19 cellular contexts compared by ENCODE assay signal in genomic region chr1:219806020-219806419, GRCh38.
DNase-seq lines count a peak whose midpoint lies in the region; ATAC-seq and TF ChIP-seq lines count a peak whose summit lies in the region.
"Had no signal": no experiment of that assay in that cellular context is flagged by ENCODE, and none has a peak within 500 bp of the region (broad histone marks: within the 10 kb centered on the region; RNA-seq: fewer than 3 reads in every experiment).

No MANE protein-coding gene starts in this region.

- intact Hi-C loops in dorsolateral prefrontal cortex (cut with DNase I), result no loop called here
- intact Hi-C loops in left ventricle myocardium superior (cut with micrococcal nuclease), result no loop called here

- TF ChIP-seq CTCF in neural crest cell (conservative IDR thresholded peaks at IDR 0.05) (no peak), dorsolateral prefrontal cortex (IDR thresholded peaks at IDR 0.05 in 54 of 56, conservative IDR thresholded peaks at IDR 0.05 in 2 of 56; ENCODE audit: low read depth in 1 of 56, partially characterized antibody in 56 of 56) (no peak)

- DNase-seq in neural crest cell (ENCODE audit: low read depth, low spot score) (no peak), dorsolateral prefrontal cortex (no peak), left ventricle myocardium superior (no peak), inferior parietal cortex (ENCODE audit: extremely low spot score) (no peak), OCI-M2 (lab: John Stamatoyannopoulos, UW; ENCODE audit: unreplicated experiment) (no peak)
- DNase-seq: DMS79, Karpas-422, NCI-H1694 treated with DMSO at 0.1 percent for 48 hours, NCI-H2081 treated with DMSO at 0.1 percent for 48 hours, NCI-H2171 treated with DMSO at 0.1 percent for 48 hours, NCI-H524 treated with DMSO at 0.1 percent for 48 hours, Right ventricle myocardium superior had no signal

- no peak overlapping the region for H3K4me3 ChIP-seq in dorsolateral prefrontal cortex

- H3K9me3 Mint-ChIP-seq in neural crest cell, result peaks cover 10% of the 10 kb centered on the region
- H3K9me3 Mint-ChIP-seq: CD14-positive monocyte; T-helper 1 cell treated with Interleukin-12 subunit alpha and Interleukin-12 subunit beta and Interleukin-4 antibody, amounts not matched to agents 30 μg/mL and 1 μg/mL, for 36 hours had no signal

- no peaks in the 10 kb centered on the region for H3K27me3 Mint-ChIP-seq in neural crest cell (ENCODE audit: low read depth)

- peaks cover 7% of the 10 kb centered on the region for H3K36me3 Mint-ChIP-seq in neural crest cell (ENCODE audit: low read depth)
- H3K36me3 Mint-ChIP-seq: CD14-positive monocyte had no signal

- H3K27ac Mint-ChIP-seq in neural crest cell (ENCODE audit: unreplicated experiment), result peak overlapping the region; percentile 52
- H3K27ac Mint-ChIP-seq: B cell; CD14-positive monocyte; T-helper 1 cell treated with Interleukin-12 subunit alpha and Interleukin-12 subunit beta and Interleukin-4 antibody, amounts not matched to agents 30 μg/mL and 1 μg/mL, for 36 hours had no signal

- no peak overlapping the region for H3K27ac ChIP-seq in dorsolateral prefrontal cortex

- no peak overlapping the region for H3K4me3 Mint-ChIP-seq in neural crest cell
- H3K4me3 Mint-ChIP-seq: B cell; CD14-positive monocyte; T-helper 1 cell treated with Interleukin-12 subunit alpha and Interleukin-12 subunit beta and Interleukin-4 antibody, amounts not matched to agents 30 μg/mL and 1 μg/mL, for 36 hours had no signal

- H3K4me1 Mint-ChIP-seq in neural crest cell, result peaks cover 19% of the 10 kb centered on the region
- H3K4me1 Mint-ChIP-seq: B cell, CD14-positive monocyte had no signal

- ATAC-seq in GM18519 (IDR thresholded peaks at IDR 0.05; ENCODE audit: low FRiP score, unreplicated experiment) (peak; percentile 88), GM21526 (IDR thresholded peaks at IDR 0.05; ENCODE audit: low FRiP score, unreplicated experiment) (peak; percentile 68), HG02885 (IDR thresholded peaks at IDR 0.05; ENCODE audit: poor library complexity, unreplicated experiment) (peak; percentile 84), left ventricle myocardium superior (no peak)
- ATAC-seq: HCT116 had no signal

- H3K27me3 ChIP-seq in dorsolateral prefrontal cortex, result peaks cover 0 to 4% (median 0%) of the 10 kb centered on the region in 45 donors
